In the genomic region with DNA sequence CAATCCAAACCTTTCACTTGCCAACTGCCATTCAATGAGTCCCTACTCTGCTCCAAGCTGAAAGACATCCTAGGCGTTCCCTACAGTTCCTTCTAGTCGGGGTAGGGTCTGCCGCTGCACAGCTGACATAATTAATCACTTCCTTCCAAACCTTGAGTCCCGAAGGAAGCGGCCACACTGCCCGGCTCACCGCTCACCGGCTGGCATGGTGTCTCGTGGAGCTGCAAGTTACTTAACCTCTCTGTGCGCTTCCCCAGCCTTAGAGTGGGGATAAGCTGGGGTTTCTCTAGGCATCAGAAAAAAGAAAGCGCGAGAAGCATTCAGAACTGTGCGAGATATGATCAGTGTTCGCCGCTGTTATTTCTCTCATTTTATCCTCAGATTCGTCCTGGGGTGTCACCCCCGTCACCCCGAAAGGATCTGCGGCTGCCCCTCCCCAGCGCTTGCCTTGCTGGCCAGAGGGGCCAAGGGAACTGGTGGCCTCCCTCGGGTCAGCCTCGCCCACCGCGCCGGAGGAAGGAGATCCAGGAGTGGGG, we compare ENCODE assay signal across 8 cellular contexts. TPM values are rescaled to one million over a fixed set of nuclear protein-coding genes. Genes with fewer than 3 reads are reported as not detected.
DNase-seq lines count a peak whose midpoint lies in the region; ATAC-seq and TF ChIP-seq lines count a peak whose summit lies in the region.

No MANE protein-coding gene starts in this region.

- H4K91ac ChIP-seq in mesenchymal stem cell (ENCODE audit: low read length), result peak overlapping the region; percentile 62

- peaks cover 23 to 31% (median 26%) of the 10 kb centered on the region in 3 donors for H3K4me1 Mint-ChIP-seq in T-cell

- no peak overlapping the region for H2BK15ac ChIP-seq in mesenchymal stem cell (ENCODE audit: low read depth, poor library complexity, severe bottlenecking)

- no peak for TF ChIP-seq CTCF in thoracic aorta (IDR thresholded peaks at IDR 0.05)

- peak overlapping the region in 1 of 2 experiments; percentile 98 for H3K4ac ChIP-seq in mesenchymal stem cell (ENCODE audit: low read depth in 1 of 2, low read length in 2 of 2)

- H2BK120ac ChIP-seq in mesenchymal stem cell (ENCODE audit: low read depth, low read length), result peak overlapping the region; percentile 2

- peak overlapping the region; percentile 96 for H3K9ac ChIP-seq in mesenchymal stem cell (ENCODE audit: low read length)

- H3K4me3 Mint-ChIP-seq in T-cell, result peak overlapping the region; percentile 92 to 97 (median 95)

- H3K27me3 Mint-ChIP-seq in T-cell, result no peaks in the 10 kb centered on the region

- H3K27me3 ChIP-seq in ectodermal cell (ENCODE audit: control insufficient read depth, insufficient read depth, low read length, poor library complexity, severe bottlenecking), result peaks cover 3% of the 10 kb centered on the region
- no peaks in the 10 kb centered on the region for H3K27me3 ChIP-seq in mesenchymal stem cell (ENCODE audit: control insufficient read depth in 1 of 2, insufficient read depth in 1 of 2, low read length in 2 of 2)
- no peaks in the 10 kb centered on the region for H3K27me3 ChIP-seq in thoracic aorta (replicated peaks; ENCODE audit: insufficient read depth)

- no peaks in the 10 kb centered on the region for H3K9me3 Mint-ChIP-seq in T-cell

- H3K9me3 ChIP-seq in ectodermal cell (ENCODE audit: control insufficient read depth, low read length) (no peaks in the 10 kb centered on the region), mesenchymal stem cell (ENCODE audit: control insufficient read depth, low read length) (no peaks in the 10 kb centered on the region), thoracic aorta (no peaks in the 10 kb centered on the region)

- 4 to 6% methylated on average over 25 of the region's 25 CpGs for WGBS in ectodermal cell, 2 experiments
- WGBS in mesenchymal stem cell, result 1% methylated on average over 25 of the region's 25 CpGs

- ATAC-seq in GM18861 (IDR thresholded peaks at IDR 0.05; ENCODE audit: unreplicated experiment), result peak; percentile 12
- peak; percentile 18 for ATAC-seq in HG03066 (IDR thresholded peaks at IDR 0.05; ENCODE audit: low read depth, unreplicated experiment)
- ATAC-seq in T-cell (replicated peaks in 1 of 4), result peak in 1 of 4 experiments; percentile 18
- ATAC-seq in thoracic aorta (ENCODE audit: insufficient number of reproducible peaks, low FRiP score, low read depth), result no peak

- H3K27ac ChIP-seq in ectodermal cell (ENCODE audit: insufficient read depth, low read depth, low read length, poor library complexity, severe bottlenecking), result no peak overlapping the region
- H3K27ac ChIP-seq in mesenchymal stem cell (ENCODE audit: low read length, poor library complexity, severe bottlenecking), result no peak overlapping the region
- peak overlapping the region; percentile 51 to 59 for H3K27ac ChIP-seq in thoracic aorta

- POLR2A ChIA-PET in T-cell (lab: Charles Lee), result interaction anchor here (0.6 to 1.2 kb wide), 4 partner anchors 14 to 35 kb away, joined by 4 to 5 read pairs (median 4); partner anchors contain the start of gene RBSN (in 1 of the 2)

- DNase-seq in AG20443 (ENCODE audit: low spot score) (peak; percentile 55), T-cell (peak in 6 of 34 experiments; percentile 2 to 16 (median 6)), mesenchymal stem cell (peak; percentile 43), thoracic aorta (ENCODE audit: low spot score) (no peak), H4 (ENCODE audit: low spot score) (no peak)

- H4K8ac ChIP-seq in mesenchymal stem cell (ENCODE audit: low read length), result peak overlapping the region; percentile 83

- H2AK5ac ChIP-seq in mesenchymal stem cell (ENCODE audit: low read length, severe bottlenecking), result peak overlapping the region; percentile 41

- H2AFZ ChIP-seq in mesenchymal stem cell (ENCODE audit: low read depth, low read length), result peak overlapping the region; percentile 96

- peak overlapping the region; percentile 44 for H2BK5ac ChIP-seq in mesenchymal stem cell (ENCODE audit: low read depth, low read length, poor library complexity, severe bottlenecking)

- H2BK12ac ChIP-seq in mesenchymal stem cell (ENCODE audit: low read length in 2 of 2), result no peak overlapping the region

- H3K36me3 ChIP-seq in ectodermal cell (ENCODE audit: control insufficient read depth, insufficient read depth, low read length), result no peaks in the 10 kb centered on the region
- H3K36me3 ChIP-seq in mesenchymal stem cell (ENCODE audit: control insufficient read depth in 1 of 2, insufficient read depth in 2 of 2, low read depth in 1 of 2, low read length in 2 of 2), result peaks cover 0 to 8% of the 10 kb centered on the region in 2 experiments
- H3K36me3 ChIP-seq in thoracic aorta, result peaks cover under 1% of the 10 kb centered on the region

- H3K4me3 ChIP-seq in ectodermal cell (ENCODE audit: insufficient read depth, low read depth, low read length) (peak overlapping the region; percentile 98), mesenchymal stem cell (ENCODE audit: insufficient read depth in 1 of 2, low read depth in 1 of 2, low read length in 2 of 2) (peak overlapping the region; percentile 89 to 97), thoracic aorta (peak overlapping the region; percentile 88)

- H3K23ac ChIP-seq in mesenchymal stem cell (ENCODE audit: low read length in 2 of 2), result peak overlapping the region in 1 of 2 experiments; percentile 92

- H3K18ac ChIP-seq in mesenchymal stem cell (ENCODE audit: low read depth in 1 of 2, low read length in 2 of 2), result peak overlapping the region; percentile 71 to 98

- peak overlapping the region in 1 of 2 experiments; percentile 99 for H3K14ac ChIP-seq in mesenchymal stem cell (ENCODE audit: low read length in 2 of 2)

- H3K79me1 ChIP-seq in mesenchymal stem cell (replicated peaks; ENCODE audit: low read length, poor library complexity, severe bottlenecking), result peaks cover 14% of the 10 kb centered on the region

- peaks cover 10% of the 10 kb centered on the region for H3K36me3 Mint-ChIP-seq in T-cell

- peak overlapping the region; percentile 99 for H3K4me2 ChIP-seq in mesenchymal stem cell (ENCODE audit: low read length, poor library complexity, severe bottlenecking)

- H3K27ac Mint-ChIP-seq in T-cell, result peak overlapping the region; percentile 52 to 61

- CTCF ChIA-PET in T-cell (lab: Charles Lee), result interaction anchor here in 1 of 2 donors (1.5 to 1.6 kb wide), 2 partner anchors 9 to 13 kb away, joined by 3 read pairs; no protein-coding TSS in a partner anchor

- H3K4me1 ChIP-seq in ectodermal cell (ENCODE audit: control insufficient read depth, insufficient read depth, low read length) (peaks cover 12% of the 10 kb centered on the region), mesenchymal stem cell (ENCODE audit: control insufficient read depth, insufficient read depth, low read depth, low read length) (peaks cover 10% of the 10 kb centered on the region), thoracic aorta (ENCODE audit: control insufficient read depth in 1 of 2, low read depth in 2 of 2) (peaks cover 7 to 18% of the 10 kb centered on the region in 2 donors)

RNA-seq across cellular contexts. Expression of gene MRPS25, which starts 0.7 kb away (rescaled TPM):
- total RNA-seq in T-cell (100 to 1,000 TPM in 1 of 5 donors, 10 to 100 TPM in 4; 55.7 to 102 (median 87.3) TPM), thoracic aorta (10 to 100 TPM; 13.8 to 31.0 TPM)
- polyA plus RNA-seq in ectodermal cell (2013, experiment 1 of 4), result 43.3 TPM
- polyA plus RNA-seq in ectodermal cell (2013, experiment 2 of 4), result 39.3 TPM
- polyA plus RNA-seq in ectodermal cell (2013, experiment 3 of 4), result 27.5 TPM
- 33.0 TPM for polyA plus RNA-seq in ectodermal cell (2013, experiment 4 of 4)
- polyA plus RNA-seq in mesenchymal stem cell (2013, experiment 1 of 2), result 18.8 TPM
- 19.4 TPM for polyA plus RNA-seq in mesenchymal stem cell (2013, experiment 2 of 2)
- total RNA-seq in H4 (2014; rRNA removed; shearing (Covaris generic)), result 22.2 and 22.8 TPM in 2 replicates

RNA-seq across cellular contexts. Expression of gene RBSN, which starts 34.6 kb away (rescaled TPM):
- total RNA-seq in T-cell, result 10 to 100 TPM; 24.7 to 42.7 (median 34.4) TPM
- 28.0 TPM for polyA plus RNA-seq in ectodermal cell (2013, experiment 1 of 4)
- polyA plus RNA-seq in ectodermal cell (2013, experiment 2 of 4), result 29.1 TPM
- 25.1 TPM for polyA plus RNA-seq in ectodermal cell (2013, experiment 3 of 4)
- 28.2 TPM for polyA plus RNA-seq in ectodermal cell (2013, experiment 4 of 4)
- 9.1 TPM for polyA plus RNA-seq in mesenchymal stem cell (2013, experiment 1 of 2)
- 9.0 TPM for polyA plus RNA-seq in mesenchymal stem cell (2013, experiment 2 of 2)
- 10 to 100 TPM; 40.8 to 47.8 TPM for total RNA-seq in thoracic aorta
- 7.1 and 12.7 TPM in 2 replicates for total RNA-seq in H4 (2014; rRNA removed; shearing (Covaris generic))

Comparison
In these comparisons a context has a peak if more than half of its experiments do, and no peak if none do; other contexts are left out.
1. DNase-seq: peak in AG20443 (single experiment) and mesenchymal stem cell (single experiment); none in thoracic aorta (single experiment) and H4 (single experiment).
2. H3K27ac ChIP-seq: peak in thoracic aorta (2 of 2); none in ectodermal cell (single experiment) and mesenchymal stem cell (single experiment).
3. Peak in every context shown above with its lines, with median percentiles within 50 percentile points of each other: H3K4me3 ChIP-seq.